In genomic region chr11:131370090-131370751, GRCh38 we compare ENCODE assay signal across 11 cellular contexts. TPM values are rescaled to one million over a fixed set of nuclear protein-coding genes. Genes with fewer than 3 reads are reported as not detected.
DNase-seq lines count a peak whose midpoint lies in the region; ATAC-seq and TF ChIP-seq lines count a peak whose summit lies in the region.
"Had no signal": no experiment of that assay in that cellular context is flagged by ENCODE, and none has a peak within 500 bp of the region (broad histone marks: within the 10 kb centered on the region; RNA-seq: fewer than 3 reads in every experiment).

NTM (plus strand) TSS chr11:131370615.

- BruUV-seq in Calu3 (replicated peaks; lab: Mats Ljungman, UMichigan): no TSS peak

- peaks cover 12% of the 10 kb centered on the region for H3K4me1 ChIP-seq in adipocyte (ENCODE audit: control insufficient read depth, insufficient read depth, low read length)
- H3K4me1 ChIP-seq in cardiac muscle cell (ENCODE audit: low read depth): no peaks in the 10 kb centered on the region
- H3K4me1 ChIP-seq: HAP-1 had no signal

- H3K36me3 ChIP-seq in adipocyte (ENCODE audit: control insufficient read depth, insufficient read depth, low read length, severe bottlenecking) (no peaks in the 10 kb centered on the region), cardiac muscle cell (no peaks in the 10 kb centered on the region)
- H3K36me3 ChIP-seq: HAP-1 had no signal

- H3K9me3 Mint-ChIP-seq in natural killer cell (no peaks in the 10 kb centered on the region), Calu3 (ENCODE audit: low read depth, unreplicated experiment) (peaks cover 3% of the 10 kb centered on the region)
- no peaks in the 10 kb centered on the region for H3K9me3 Mint-ChIP-seq in natural killer cell treated with Interleukin-12 subunit alpha and Interleukin-12 subunit beta and Interleukin-15 and Interleukin-18, amount 100 ng/mL, for 72 hours
- H3K9me3 Mint-ChIP-seq: activated T-cell treated with anti-CD3 and anti-CD28 coated beads, Interleukin-2, amount 50 U/mL, for 24 hours had no signal

- no peak within 1 kb of the TSS for H3K9ac ChIP-seq in adipocyte (ENCODE audit: low read length)

- DNase-seq in EH (ENCODE audit: low read depth) (peak; percentile 32), adipocyte (ENCODE audit: low read depth) (peak; percentile 40), cardiac muscle cell (ENCODE audit: low read depth in 1 of 2, low spot score in 1 of 2) (peak; percentile 51 to 82), posterior cingulate gyrus (peak; percentile 55 to 95 (median 66)), natural killer cell (no peak), Calu3 (no peak)
- DNase-seq in natural killer cell treated with Interleukin-12 subunit alpha and Interleukin-12 subunit beta and Interleukin-15 and Interleukin-18, amount 100 ng/mL, for 72 hours (ENCODE audit: low spot score): no peak
- DNase-seq: activated T-cell treated with anti-CD3 and anti-CD28 coated beads, Interleukin-2, amount 50 U/mL, for 24 hours; DND-41 had no signal

- H3K4me1 Mint-ChIP-seq in natural killer cell (no peaks in the 10 kb centered on the region), Calu3 (ENCODE audit: low read depth, unreplicated experiment) (no peaks in the 10 kb centered on the region)
- no peaks in the 10 kb centered on the region for H3K4me1 Mint-ChIP-seq in natural killer cell treated with Interleukin-12 subunit alpha and Interleukin-12 subunit beta and Interleukin-15 and Interleukin-18, amount 100 ng/mL, for 72 hours (ENCODE audit: low read depth in 2 of 2)

- H3K27me3 Mint-ChIP-seq in natural killer cell (ENCODE audit: low read depth in 2 of 2) (peaks cover 0 to 3% of the 10 kb centered on the region in 2 donors), Calu3 (ENCODE audit: unreplicated experiment) (no peaks in the 10 kb centered on the region)
- peaks cover 2 to 6% of the 10 kb centered on the region in 2 donors for H3K27me3 Mint-ChIP-seq in natural killer cell treated with Interleukin-12 subunit alpha and Interleukin-12 subunit beta and Interleukin-15 and Interleukin-18, amount 100 ng/mL, for 72 hours

- no peaks in the 10 kb centered on the region for H3K9me3 ChIP-seq in adipocyte (ENCODE audit: control insufficient read depth, low read length)
- H3K9me3 ChIP-seq in cardiac muscle cell (ENCODE audit: low read depth): no peaks in the 10 kb centered on the region
- H3K9me3 ChIP-seq: HAP-1 had no signal

- no peak for ATAC-seq in HG03139 (IDR thresholded peaks at IDR 0.05; ENCODE audit: unreplicated experiment)
- no peak for ATAC-seq in natural killer cell
- no peak for ATAC-seq in natural killer cell treated with Interleukin-12 subunit alpha and Interleukin-12 subunit beta and Interleukin-15 and Interleukin-18, amount 100 ng/mL, for 72 hours

- CTCF ChIA-PET in Calu3 (lab: Charles Lee): no interaction called here

- H3K4me3 ChIP-seq in adipocyte (ENCODE audit: low read length): peak within 1 kb of the TSS; percentile 62
- H3K4me3 ChIP-seq in cardiac muscle cell: no peak within 1 kb of the TSS
- H3K4me3 ChIP-seq: HAP-1 had no signal

- peaks cover 60% of the 10 kb centered on the region for H3K27me3 ChIP-seq in adipocyte (replicated peaks; ENCODE audit: control insufficient read depth, insufficient read depth, low read length)
- H3K27me3 ChIP-seq in cardiac muscle cell: peaks cover 8% of the 10 kb centered on the region

- H3K36me3 Mint-ChIP-seq in natural killer cell (no peaks in the 10 kb centered on the region), Calu3 (ENCODE audit: insufficient read depth, unreplicated experiment) (no peaks in the 10 kb centered on the region)
- H3K36me3 Mint-ChIP-seq in natural killer cell treated with Interleukin-12 subunit alpha and Interleukin-12 subunit beta and Interleukin-15 and Interleukin-18, amount 100 ng/mL, for 72 hours: no peaks in the 10 kb centered on the region

- TF ChIP-seq CTCF in cardiac muscle cell (IDR thresholded peaks at IDR 0.05; ENCODE audit: low read depth, low read length) (no peak), natural killer cell (IDR thresholded peaks at IDR 0.05) (no peak), Calu3 (IDR thresholded peaks at IDR 0.05; ENCODE audit: unreplicated experiment) (no peak)

- H3K4me3 Mint-ChIP-seq in natural killer cell (no peak within 1 kb of the TSS), Calu3 (ENCODE audit: low read depth, unreplicated experiment) (no peak within 1 kb of the TSS)
- H3K4me3 Mint-ChIP-seq in natural killer cell treated with Interleukin-12 subunit alpha and Interleukin-12 subunit beta and Interleukin-15 and Interleukin-18, amount 100 ng/mL, for 72 hours: no peak within 1 kb of the TSS
- H3K4me3 Mint-ChIP-seq: activated T-cell treated with anti-CD3 and anti-CD28 coated beads, Interleukin-2, amount 50 U/mL, for 24 hours had no signal

- H3K27ac Mint-ChIP-seq in natural killer cell: no peak within 1 kb of the TSS
- H3K27ac Mint-ChIP-seq in natural killer cell treated with Interleukin-12 subunit alpha and Interleukin-12 subunit beta and Interleukin-15 and Interleukin-18, amount 100 ng/mL, for 72 hours: no peak within 1 kb of the TSS
- H3K27ac Mint-ChIP-seq in Calu3 (ENCODE audit: unreplicated experiment): no peak within 1 kb of the TSS
- H3K27ac Mint-ChIP-seq: activated T-cell treated with anti-CD3 and anti-CD28 coated beads, Interleukin-2, amount 50 U/mL, for 24 hours had no signal

- no peak within 1 kb of the TSS for H3K27ac ChIP-seq in cardiac muscle cell

- intact Hi-C loops in posterior cingulate gyrus (cut with DNase I) (loop anchor here (5.0 to 10.0 kb wide), 3 partner anchors 125 to 305 kb away; no protein-coding TSS in a partner anchor), natural killer cell (cut with micrococcal nuclease) (no loop called here), Calu3 (cut with micrococcal nuclease; ENCODE audit: unreplicated experiment) (no loop called here)

RNA-seq across cellular contexts. Expression of gene NTM, which starts in this region (rescaled TPM):
- total RNA-seq in cardiac muscle cell: 0.32 and 1.1 TPM in 2 replicates
- polyA plus RNA-seq in cardiac muscle cell: 1.6 and 1.7 TPM in 2 replicates
- total RNA-seq in natural killer cell: not detected
- total RNA-seq in natural killer cell treated with Interleukin-12 subunit alpha and Interleukin-12 subunit beta and Interleukin-15 and Interleukin-18, amount 100 ng/mL, for 72 hours: not detected
- total RNA-seq in Calu3 (2022): not detected in 2 replicates

Comparison
In these comparisons a context has a peak if more than half of its experiments do, and no peak if none do; other contexts are left out.
1. DNase-seq: peak in EH (single experiment), adipocyte (single experiment), cardiac muscle cell (2 of 2) and posterior cingulate gyrus (10 of 10); none in natural killer cell (single experiment), natural killer cell treated with Interleukin-12 subunit alpha and Interleukin-12 subunit beta and Interleukin-15 and Interleukin-18, amount 100 ng/mL, for 72 hours (single experiment) and Calu3 (single experiment).